Comparison of ENCODE assay signal across 18 cellular contexts in the genomic region with DNA sequence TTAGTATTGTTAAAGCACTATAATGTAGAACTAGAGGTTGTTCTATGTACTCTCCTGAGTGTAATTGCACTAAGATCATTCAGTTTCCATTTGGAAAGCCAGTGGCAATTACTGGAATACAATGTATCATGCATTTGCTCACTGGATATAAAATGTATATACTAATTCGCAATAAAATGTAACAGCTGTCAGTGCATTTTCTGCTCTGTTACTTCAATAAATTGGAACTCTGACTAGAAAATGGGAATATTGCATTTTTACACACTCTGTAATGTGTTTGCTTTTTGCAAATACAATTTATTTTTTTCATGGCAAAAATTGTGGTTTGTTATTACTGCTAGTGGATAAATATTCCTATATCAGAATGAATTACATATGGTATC.
DNase-seq lines count a peak whose midpoint lies in the region; TF ChIP-seq lines count a peak whose summit lies in the region.
"Had no signal": no experiment of that assay in that cellular context is flagged by ENCODE, and none has a peak within 500 bp of the region (broad histone marks: within the 10 kb centered on the region; RNA-seq: fewer than 3 reads in every experiment).

No MANE protein-coding gene starts in this region.

- H3K4me1 Mint-ChIP-seq in brain = peaks cover 64% of the 10 kb centered on the region
- H3K4me1 Mint-ChIP-seq: B cell had no signal

- no peaks in the 10 kb centered on the region for H3K4me1 ChIP-seq in esophagus squamous epithelium
- H3K4me1 ChIP-seq: A549; BLaER1 treated with 17β-estradiol and CSF1 and Interleukin-3, amounts not matched to agents 10 nM and 100 nM; Caco-2 had no signal

- TF ChIP-seq CTCF in brain (conservative IDR thresholded peaks at IDR 0.05) = no peak
- no peak for TF ChIP-seq CTCF in esophagus squamous epithelium (IDR thresholded peaks at IDR 0.05)

- H3K9me3 ChIP-seq in esophagus squamous epithelium = no peaks in the 10 kb centered on the region
- H3K9me3 ChIP-seq: A549; BLaER1 treated with 17β-estradiol and CSF1 and Interleukin-3, amounts not matched to agents 10 nM and 100 nM; Caco-2 had no signal

- no peaks in the 10 kb centered on the region for H3K36me3 ChIP-seq in esophagus squamous epithelium
- H3K36me3 ChIP-seq: BLaER1 treated with 17β-estradiol and CSF1 and Interleukin-3, amounts not matched to agents 10 nM and 100 nM had no signal

- peaks cover 0 to 5% (median 0%) of the 10 kb centered on the region in 5 experiments for H3K9me3 Mint-ChIP-seq in brain

- H3K27ac Mint-ChIP-seq in brain = peak overlapping the region in 3 of 5 experiments; percentile 64 to 98 (median 91)
- H3K27ac Mint-ChIP-seq: B cell; CD4-positive, alpha-beta T cell; CD8-positive, alpha-beta T cell had no signal

- no peaks in the 10 kb centered on the region for H3K36me3 Mint-ChIP-seq in brain
- H3K36me3 Mint-ChIP-seq: CD8-positive, alpha-beta T cell had no signal

- intact Hi-C loops in esophagus squamous epithelium (cut with DNase I) = no loop called here

- no peak overlapping the region for H3K27ac ChIP-seq in esophagus squamous epithelium
- H3K27ac ChIP-seq: 22Rv1; A549; BLaER1 treated with 17β-estradiol and CSF1 and Interleukin-3, amounts not matched to agents 10 nM and 100 nM; C4-2B had no signal

- no peaks in the 10 kb centered on the region for H3K27me3 ChIP-seq in esophagus squamous epithelium
- H3K27me3 ChIP-seq: BLaER1 treated with 17β-estradiol and CSF1 and Interleukin-3, amounts not matched to agents 10 nM and 100 nM had no signal

- no peak overlapping the region for H3K4me3 ChIP-seq in esophagus squamous epithelium
- H3K4me3 ChIP-seq: A549; BLaER1 treated with 17β-estradiol and CSF1 and Interleukin-3, amounts not matched to agents 10 nM and 100 nM had no signal

- DNase-seq in NCI-H1694 treated with DMSO at 0.1 percent for 48 hours (lab: John Stamatoyannopoulos, UW) = peak; percentile 3
- no peak for DNase-seq in NCI-H1694 (lab: John Stamatoyannopoulos, UW)
- DNase-seq in superior temporal gyrus (ENCODE audit: extremely low spot score) = peak; percentile 22
- DNase-seq in esophagus squamous epithelium (lab: John Stamatoyannopoulos, UW) = no peak
- DNase-seq in activated T-cell treated with anti-CD3 and anti-CD28 coated beads for 4 hours = no peak
- DNase-seq: AML-193; Caco-2; Calu3; CD4-positive, alpha-beta T cell; CD8-positive, alpha-beta T cell; DMS79 treated with DMSO at 0.1 percent for 48 hours; GF-D8 had no signal

- H3K27me3 Mint-ChIP-seq in brain = peaks cover 4% of the 10 kb centered on the region
- H3K27me3 Mint-ChIP-seq: B cell had no signal

- no peak for TF ChIP-seq POLR2A in esophagus squamous epithelium (IDR thresholded peaks at IDR 0.05)

- H3K4me3 Mint-ChIP-seq in brain = peak overlapping the region in 1 of 5 experiments; percentile 82
- H3K4me3 Mint-ChIP-seq: B cell; CD4-positive, alpha-beta T cell; CD8-positive, alpha-beta T cell had no signal

- WGBS in esophagus squamous epithelium, 2 donors = 64 to 65% methylated on average over 1 of the region's 1 CpG

Comparison
In these comparisons a context has a peak if more than half of its experiments do, and no peak if none do; other contexts are left out.
1. DNase-seq: peak in NCI-H1694 treated with DMSO at 0.1 percent for 48 hours (single experiment) and superior temporal gyrus (single experiment); none in NCI-H1694 (single experiment), esophagus squamous epithelium (single experiment) and activated T-cell treated with anti-CD3 and anti-CD28 coated beads for 4 hours (single experiment).